Comparison of ENCODE assay signal across 1 cellular context in genomic region chr12:6735448-6736191, GRCh38.
TF ChIP-seq lines count a peak whose summit lies in the region.

No MANE protein-coding gene starts in this region.

TF ChIP-seq in SK-N-SH, 30 proteins besides CTCF, POLR2A, EP300 and RAD21 (continued from another document):
- TF ChIP-seq REST (IDR thresholded peaks at IDR 0.05; ENCODE audit: low read depth, low read length) (no peak), USF1 (IDR thresholded peaks at IDR 0.05; ENCODE audit: borderline replicate concordance, low read depth) (no peak), YY1 (IDR thresholded peaks at IDR 0.05; ENCODE audit: low read depth) (no peak), IRF3 (IDR thresholded peaks at IDR 0.05; ENCODE audit: low read depth, low read length) (no peak), TAF1 (IDR thresholded peaks at IDR 0.05; ENCODE audit: borderline replicate concordance, low read depth, low read length) (no peak), TEAD4 (IDR thresholded peaks at IDR 0.05; ENCODE audit: borderline replicate concordance, insufficient read depth) (no peak), FOSL2 (IDR thresholded peaks at IDR 0.05; ENCODE audit: borderline replicate concordance, low read depth) (no peak), RCOR1 (IDR thresholded peaks at IDR 0.05; ENCODE audit: low read length) (no peak)
